15 cellular contexts compared by ENCODE assay signal in genomic region chr10:8873310-8873709, GRCh38.
DNase-seq lines count a peak whose midpoint lies in the region; ATAC-seq, FAIRE-seq and TF ChIP-seq lines count a peak whose summit lies in the region.
"Had no signal": no experiment of that assay in that cellular context is flagged by ENCODE, and none has a peak within 500 bp of the region (broad histone marks: within the 10 kb centered on the region; RNA-seq: fewer than 3 reads in every experiment).

No MANE protein-coding gene starts in this region.

- no peak for TF ChIP-seq POLR2A in endothelial cell of umbilical vein (IDR thresholded peaks at IDR 0.05; ENCODE audit: low read depth, low read length)

- H3K9me3 ChIP-seq in endothelial cell of umbilical vein (replicated peaks; ENCODE audit: control insufficient read depth, insufficient read depth, low read length) = no peaks in the 10 kb centered on the region
- no peaks in the 10 kb centered on the region for H3K9me3 ChIP-seq in parathyroid adenoma (ENCODE audit: control insufficient read depth, low read length)
- H3K9me3 ChIP-seq: upper lobe of left lung had no signal

- H3K9me3 Mint-ChIP-seq in activated CD4-positive, alpha-beta T cell treated with anti-CD3 and anti-CD28 coated beads for 36 hours (ENCODE audit: low read depth) = no peaks in the 10 kb centered on the region
- H3K9me3 Mint-ChIP-seq: activated T-helper 1 cell treated with anti-CD3 and anti-CD28 coated beads, Interleukin-12 subunit alpha, Interleukin-12 subunit beta, Interleukin-2, Interleukin-4 antibody, amounts not matched to agents 30 ng/mL and 10 ng/mL and 1 ng/mL, durations not matched to agents 14 hours and 24 hours and 36 hours had no signal

- TF ChIP-seq CTCF in endothelial cell of umbilical vein (IDR thresholded peaks at IDR 0.05; ENCODE audit: extremely low read depth in 1 of 2, insufficient read depth in 1 of 2, low read depth in 1 of 2, low read length in 2 of 2) (no peak), parathyroid adenoma (IDR thresholded peaks at IDR 0.05) (peak; percentile 23)

- no peaks in the 10 kb centered on the region for H3K4me1 Mint-ChIP-seq in activated CD4-positive, alpha-beta T cell treated with anti-CD3 and anti-CD28 coated beads for 36 hours
- H3K4me1 Mint-ChIP-seq: B cell had no signal

- H3K9ac ChIP-seq in endothelial cell of umbilical vein (replicated peaks; ENCODE audit: extremely low read depth, insufficient read depth, low read length) (no peak overlapping the region), parathyroid adenoma (no peak overlapping the region)

- H4K20me1 ChIP-seq in endothelial cell of umbilical vein (replicated peaks; ENCODE audit: control insufficient read depth, extremely low read depth, insufficient read depth, low read length) = no peaks in the 10 kb centered on the region

- H3K79me2 ChIP-seq in endothelial cell of umbilical vein (ENCODE audit: control insufficient read depth, insufficient read depth, low read length) (no peaks in the 10 kb centered on the region), parathyroid adenoma (no peaks in the 10 kb centered on the region)

- POLR2A ChIA-PET in endothelial cell of umbilical vein (lab: Charles Lee) = no interaction called here
- POLR2A ChIA-PET in activated CD4-positive, alpha-beta T cell treated with anti-CD3 and anti-CD28 coated beads for 36 hours (lab: Charles Lee) = no interaction called here

- H3K27me3 Mint-ChIP-seq in activated CD4-positive, alpha-beta T cell treated with anti-CD3 and anti-CD28 coated beads for 36 hours = peaks cover 4% of the 10 kb centered on the region
- H3K27me3 Mint-ChIP-seq: B cell had no signal

- H2AFZ ChIP-seq in endothelial cell of umbilical vein (ENCODE audit: low read depth, low read length) (no peak overlapping the region), parathyroid adenoma (no peak overlapping the region)

- dilution Hi-C loops in endothelial cell of umbilical vein (cut with MboI; ENCODE audit: extremely low pct_ligation_motif_present, low sequenced_read_pairs) = no loop called here

- H3K36me3 ChIP-seq in endothelial cell of umbilical vein (ENCODE audit: control insufficient read depth in 2 of 2, extremely low read depth in 1 of 2, insufficient read depth in 2 of 2, low read length in 2 of 2) = no peaks in the 10 kb centered on the region
- no peaks in the 10 kb centered on the region for H3K36me3 ChIP-seq in parathyroid adenoma (ENCODE audit: control insufficient read depth, insufficient read depth, low read length)
- H3K36me3 ChIP-seq: upper lobe of left lung had no signal

- H3K4me1 ChIP-seq in endothelial cell of umbilical vein (ENCODE audit: control insufficient read depth, extremely low read depth, insufficient read depth, low read length) = no peaks in the 10 kb centered on the region
- H3K4me1 ChIP-seq in parathyroid adenoma = no peaks in the 10 kb centered on the region
- H3K4me1 ChIP-seq: upper lobe of left lung had no signal

- no peaks in the 10 kb centered on the region for H3K9me1 ChIP-seq in endothelial cell of umbilical vein (replicated peaks; ENCODE audit: control insufficient read depth, extremely low read depth, insufficient read depth, low read length)

- H3K27me3 ChIP-seq in endothelial cell of umbilical vein (ENCODE audit: control insufficient read depth in 2 of 2, insufficient read depth in 2 of 2, low read length in 2 of 2) (no peaks in the 10 kb centered on the region), parathyroid adenoma (ENCODE audit: control insufficient read depth, insufficient read depth, low read length) (no peaks in the 10 kb centered on the region)
- H3K27me3 ChIP-seq: upper lobe of left lung had no signal

- no peak overlapping the region for H3K27ac Mint-ChIP-seq in activated CD4-positive, alpha-beta T cell treated with anti-CD3 and anti-CD28 coated beads for 36 hours
- H3K27ac Mint-ChIP-seq: activated T-helper 1 cell treated with anti-CD3 and anti-CD28 coated beads, Interleukin-12 subunit alpha, Interleukin-12 subunit beta, Interleukin-2, Interleukin-4 antibody, amounts not matched to agents 30 ng/mL and 10 ng/mL and 1 ng/mL, durations not matched to agents 14 hours and 24 hours and 36 hours; B cell had no signal

- H3K4me3 ChIP-seq in endothelial cell of umbilical vein (replicated peaks in 1 of 3; ENCODE audit: insufficient read depth in 1 of 3, low read depth in 1 of 3, low read length in 3 of 3) = no peak overlapping the region
- no peak overlapping the region for H3K4me3 ChIP-seq in parathyroid adenoma (ENCODE audit: low read depth, low read length)
- H3K4me3 ChIP-seq: upper lobe of left lung had no signal

- CTCF ChIA-PET in endothelial cell of umbilical vein (lab: Charles Lee) = interaction anchor here (1.0 kb wide), 1 partner anchor 22 kb away, joined by 3 read pairs; no protein-coding TSS in a partner anchor
- CTCF ChIA-PET in activated CD4-positive, alpha-beta T cell treated with anti-CD3 and anti-CD28 coated beads for 36 hours (lab: Charles Lee) = no interaction called here

- H3K36me3 Mint-ChIP-seq in activated CD4-positive, alpha-beta T cell treated with anti-CD3 and anti-CD28 coated beads for 36 hours (ENCODE audit: low read depth) = no peaks in the 10 kb centered on the region

- H3K4me2 ChIP-seq in endothelial cell of umbilical vein (ENCODE audit: insufficient read depth, low read length) (no peak overlapping the region), parathyroid adenoma (ENCODE audit: low read length) (no peak overlapping the region)

- FAIRE-seq in RCC 7860 (lab: Jason Lieb, UNC) = no peak
- no peak for FAIRE-seq in endothelial cell of umbilical vein (lab: Jason Lieb, UNC)

- H3K27ac ChIP-seq in endothelial cell of umbilical vein (ENCODE audit: insufficient read depth, low read depth, low read length) = no peak overlapping the region
- H3K27ac ChIP-seq in parathyroid adenoma = no peak overlapping the region
- H3K27ac ChIP-seq: upper lobe of left lung had no signal

- no peak overlapping the region for H3K4me3 Mint-ChIP-seq in activated CD4-positive, alpha-beta T cell treated with anti-CD3 and anti-CD28 coated beads for 36 hours
- H3K4me3 Mint-ChIP-seq: activated T-helper 1 cell treated with anti-CD3 and anti-CD28 coated beads, Interleukin-12 subunit alpha, Interleukin-12 subunit beta, Interleukin-2, Interleukin-4 antibody, amounts not matched to agents 30 ng/mL and 10 ng/mL and 1 ng/mL, durations not matched to agents 14 hours and 24 hours and 36 hours; B cell had no signal

- DNase-seq in DMS114 treated with DMSO at 0.1 percent for 48 hours (lab: John Stamatoyannopoulos, UW; ENCODE audit: unreplicated experiment) (peak; percentile 3), RCC 7860 (ENCODE audit: low spot score) (peak; percentile 18), endothelial cell of umbilical vein (ENCODE audit: low read depth, low spot score) (peak; percentile 22), globus pallidus (ENCODE audit: low spot score) (no peak), AML-193 (lab: John Stamatoyannopoulos, UW) (no peak), NCI-H2171 treated with DMSO at 0.1 percent for 48 hours (lab: John Stamatoyannopoulos, UW) (no peak)
- DNase-seq in activated CD4-positive, alpha-beta T cell treated with anti-CD3 and anti-CD28 coated beads for 36 hours = no peak
- DNase-seq: aorta; DMS79 treated with DMSO at 0.1 percent for 48 hours; NCI-H69; stimulated activated CD4-positive, alpha-beta T cell treated with anti-CD3 and anti-CD28 coated beads, Interleukin-2, amount 100 ng/mL, for 48 hours; upper lobe of left lung had no signal

- ATAC-seq in activated CD4-positive, alpha-beta T cell treated with anti-CD3 and anti-CD28 coated beads for 36 hours = no peak

- no TSS peak for BruUV-seq in endothelial cell of umbilical vein (replicated peaks; lab: Mats Ljungman, UMichigan)

- intact Hi-C loops in endothelial cell of umbilical vein (cut with micrococcal nuclease) = loop anchor here (1.0 to 10.0 kb wide), 3 partner anchors 431 to 1001 kb away; no protein-coding TSS in a partner anchor
- intact Hi-C loops in activated CD4-positive, alpha-beta T cell treated with anti-CD3 and anti-CD28 coated beads for 36 hours (cut with DNase I, micrococcal nuclease) = loop anchor here in 1 of 2 experiments (5.0 kb wide), 1 partner anchor 1001 kb away; no protein-coding TSS in a partner anchor

TF ChIP-seq in endothelial cell of umbilical vein, 7 proteins besides CTCF, POLR2A, EP300 and RAD21:
- TF ChIP-seq MYC (IDR thresholded peaks at IDR 0.05; ENCODE audit: low read depth, low read length) (no peak), EZH2 (IDR thresholded peaks at IDR 0.05; ENCODE audit: borderline replicate concordance, low read depth, low read length, severe bottlenecking) (no peak), FOS (IDR thresholded peaks at IDR 0.05; ENCODE audit: borderline replicate concordance, insufficient read depth, low read length) (no peak), GATA2 (IDR thresholded peaks at IDR 0.05; ENCODE audit: insufficient read depth, insufficient read length, low read depth, low read length) (no peak), JUN (IDR thresholded peaks at IDR 0.05; ENCODE audit: borderline replicate concordance, insufficient read depth, insufficient read length, low read depth) (no peak), MAX (IDR thresholded peaks at IDR 0.05; ENCODE audit: insufficient read depth, insufficient read length) (no peak), POLR2AphosphoS5 (IDR thresholded peaks at IDR 0.05; ENCODE audit: insufficient read depth, low read depth, low read length) (no peak)

Comparison
In these comparisons a context has a peak if more than half of its experiments do, and no peak if none do; other contexts are left out.
1. DNase-seq: peak in DMS114 treated with DMSO at 0.1 percent for 48 hours (single experiment), RCC 7860 (single experiment) and endothelial cell of umbilical vein (single experiment); none in globus pallidus (single experiment), activated CD4-positive, alpha-beta T cell treated with anti-CD3 and anti-CD28 coated beads for 36 hours (single experiment), AML-193 (0 of 2) and NCI-H2171 treated with DMSO at 0.1 percent for 48 hours (single experiment).